Comparison of ENCODE assay signal across 9 cellular contexts in the genomic region with DNA sequence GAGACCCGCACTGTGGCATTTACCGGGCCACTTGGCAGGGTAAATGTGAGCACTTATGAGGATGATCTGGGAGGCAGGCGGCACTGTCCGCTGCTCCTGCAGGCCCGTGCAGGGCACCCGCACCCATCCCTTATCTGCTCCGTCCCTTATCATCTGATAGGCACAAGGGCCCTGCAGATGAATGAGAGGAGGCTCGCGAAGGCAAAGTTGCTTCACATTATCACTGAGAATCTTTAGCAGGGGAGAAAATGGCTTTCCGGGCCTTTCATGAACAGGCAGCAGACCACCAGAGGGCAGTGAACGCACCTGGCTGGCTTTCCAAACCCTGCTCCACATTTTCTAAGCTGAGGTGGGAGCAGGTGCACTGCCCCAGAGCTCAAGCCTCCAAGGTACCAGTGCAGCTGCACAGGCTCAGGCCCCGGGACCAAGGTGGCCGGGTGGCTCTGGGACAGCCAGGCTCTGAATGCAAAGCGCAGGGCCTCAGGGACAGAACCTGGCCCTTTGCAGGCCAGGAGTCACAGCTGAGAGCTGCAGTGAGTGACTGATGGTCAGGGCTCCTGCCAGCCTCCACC.
DNase-seq lines count a peak whose midpoint lies in the region; ATAC-seq and TF ChIP-seq lines count a peak whose summit lies in the region.
"Had no signal": no experiment of that assay in that cellular context is flagged by ENCODE, and none has a peak within 500 bp of the region (broad histone marks: within the 10 kb centered on the region; RNA-seq: fewer than 3 reads in every experiment).

No MANE protein-coding gene starts in this region.

- H3K9me3 ChIP-seq in breast epithelium = no peaks in the 10 kb centered on the region

- H3K27ac Mint-ChIP-seq in neural crest cell (ENCODE audit: unreplicated experiment) = no peak overlapping the region
- H3K27ac Mint-ChIP-seq: activated naive CD4-positive, alpha-beta T cell treated with anti-CD3 and anti-CD28 coated beads, Interleukin-2, amount 50 U/mL, for 24 hours had no signal

- DNase-seq in activated T-cell treated with anti-CD3 and anti-CD28 coated beads, Interleukin-2, amount 50 U/mL, for 48 hours = peak; percentile 17 to 18
- no peak for DNase-seq in activated T-cell treated with anti-CD3 and anti-CD28 coated beads, Interleukin-2, amount 50 U/mL, for 1 hour
- DNase-seq in NCI-H2107 treated with DMSO at 0.1 percent for 48 hours (lab: John Stamatoyannopoulos, UW; ENCODE audit: unreplicated experiment) = peak; percentile 69
- no peak for DNase-seq in breast epithelium (ENCODE audit: low spot score in 2 of 2)
- peak; percentile 45 for DNase-seq in neural crest cell (ENCODE audit: low read depth, low spot score)
- no peak for DNase-seq in foreskin melanocyte
- DNase-seq in stimulated activated CD4-positive, alpha-beta T cell treated with anti-CD3 and anti-CD28 coated beads, Interleukin-1b, Interleukin-23, amount 100 ng/mL, for 48 hours = no peak

- no peak overlapping the region for H3K27ac ChIP-seq in breast epithelium

- H3K4me1 Mint-ChIP-seq in neural crest cell = no peaks in the 10 kb centered on the region
- H3K4me1 Mint-ChIP-seq: activated naive CD4-positive, alpha-beta T cell treated with anti-CD3 and anti-CD28 coated beads, Interleukin-2, amount 50 U/mL, for 24 hours had no signal

- no peaks in the 10 kb centered on the region for H3K27me3 ChIP-seq in breast epithelium

- no peaks in the 10 kb centered on the region for H3K4me1 ChIP-seq in breast epithelium

- TF ChIP-seq POLR2A in breast epithelium (IDR thresholded peaks at IDR 0.05) = no peak

- no peaks in the 10 kb centered on the region for H3K36me3 ChIP-seq in breast epithelium

- TF ChIP-seq CTCF in breast epithelium (IDR thresholded peaks at IDR 0.05) = peak in 2 of 3 donors; percentile 43 to 44
- peak; percentile 71 for TF ChIP-seq CTCF in neural crest cell (conservative IDR thresholded peaks at IDR 0.05)

- H3K27me3 Mint-ChIP-seq in neural crest cell (ENCODE audit: low read depth) = no peaks in the 10 kb centered on the region

- H3K4me3 ChIP-seq in breast epithelium = no peak overlapping the region

- no peak overlapping the region for H3K4me3 Mint-ChIP-seq in neural crest cell
- H3K4me3 Mint-ChIP-seq: activated naive CD4-positive, alpha-beta T cell treated with anti-CD3 and anti-CD28 coated beads, Interleukin-2, amount 50 U/mL, for 24 hours had no signal

- no peaks in the 10 kb centered on the region for H3K9me3 Mint-ChIP-seq in neural crest cell
- H3K9me3 Mint-ChIP-seq: activated naive CD4-positive, alpha-beta T cell treated with anti-CD3 and anti-CD28 coated beads, Interleukin-2, amount 50 U/mL, for 24 hours had no signal

- no peaks in the 10 kb centered on the region for H3K36me3 Mint-ChIP-seq in neural crest cell (ENCODE audit: low read depth)
- H3K36me3 Mint-ChIP-seq: activated naive CD4-positive, alpha-beta T cell treated with anti-CD3 and anti-CD28 coated beads, Interleukin-2, amount 50 U/mL, for 24 hours had no signal

- intact Hi-C loops in breast epithelium (cut with DNase I; ENCODE audit: low total_unique reads) = no loop called here

- no peak for ATAC-seq in GM18868 (IDR thresholded peaks at IDR 0.05; ENCODE audit: unreplicated experiment)

Comparison
In these comparisons a context has a peak if more than half of its experiments do, and no peak if none do; other contexts are left out.
1. DNase-seq: peak in activated T-cell treated with anti-CD3 and anti-CD28 coated beads, Interleukin-2, amount 50 U/mL, for 48 hours (2 of 2), NCI-H2107 treated with DMSO at 0.1 percent for 48 hours (single experiment) and neural crest cell (single experiment); none in activated T-cell treated with anti-CD3 and anti-CD28 coated beads, Interleukin-2, amount 50 U/mL, for 1 hour (single experiment), breast epithelium (0 of 2), foreskin melanocyte (single experiment) and stimulated activated CD4-positive, alpha-beta T cell treated with anti-CD3 and anti-CD28 coated beads, Interleukin-1b, Interleukin-23, amount 100 ng/mL, for 48 hours (single experiment).